ENCODE assay signal across 8 cellular contexts in genomic region chr17:15171433-15172047, GRCh38.
DNase-seq lines count a peak whose midpoint lies in the region; ATAC-seq and FAIRE-seq lines count a peak whose summit lies in the region.

No MANE protein-coding gene starts in this region.

- ATAC-seq in activated CD4-positive, CD25-positive, alpha-beta regulatory T cell treated with anti-CD3 and anti-CD28 coated beads, Interleukin-2, amount 50 U/mL, for 24 hours: no peak
- ATAC-seq in HG03520 (IDR thresholded peaks at IDR 0.05; ENCODE audit: unreplicated experiment): peak; percentile 69
- no peak for ATAC-seq in GM18511 (IDR thresholded peaks at IDR 0.05; ENCODE audit: unreplicated experiment)

- peak; percentile 32 for DNase-seq in activated CD4-positive, CD25-positive, alpha-beta regulatory T cell treated with anti-CD3 and anti-CD28 coated beads, Interleukin-2, amount 50 U/mL, for 72 hours
- peak; percentile 46 to 61 for DNase-seq in SW 1271 (lab: John Stamatoyannopoulos, UW)
- peak; percentile 70 to 74 for DNase-seq in lung microvascular endothelial cell (ENCODE audit: low read depth in 2 of 2)
- DNase-seq in stromal cell of bone marrow (ENCODE audit: low read depth): peak; percentile 54

- peak; percentile 23 for FAIRE-seq in endometrium (lab: Jason Lieb, UNC)
